In genomic region chr17:37358830-37359681, GRCh38 we compare ENCODE assay signal across 1 cellular context.
A peak's percentile ranks its signal among the peaks of the same experiment; 100 is the strongest.
TF ChIP-seq lines count a peak whose summit lies in the region.

No MANE protein-coding gene starts in this region.

TF ChIP-seq in HepG2, 621 proteins besides CTCF, POLR2A, EP300 and RAD21 (continued from another document):
- TF ChIP-seq, protein P1, sequence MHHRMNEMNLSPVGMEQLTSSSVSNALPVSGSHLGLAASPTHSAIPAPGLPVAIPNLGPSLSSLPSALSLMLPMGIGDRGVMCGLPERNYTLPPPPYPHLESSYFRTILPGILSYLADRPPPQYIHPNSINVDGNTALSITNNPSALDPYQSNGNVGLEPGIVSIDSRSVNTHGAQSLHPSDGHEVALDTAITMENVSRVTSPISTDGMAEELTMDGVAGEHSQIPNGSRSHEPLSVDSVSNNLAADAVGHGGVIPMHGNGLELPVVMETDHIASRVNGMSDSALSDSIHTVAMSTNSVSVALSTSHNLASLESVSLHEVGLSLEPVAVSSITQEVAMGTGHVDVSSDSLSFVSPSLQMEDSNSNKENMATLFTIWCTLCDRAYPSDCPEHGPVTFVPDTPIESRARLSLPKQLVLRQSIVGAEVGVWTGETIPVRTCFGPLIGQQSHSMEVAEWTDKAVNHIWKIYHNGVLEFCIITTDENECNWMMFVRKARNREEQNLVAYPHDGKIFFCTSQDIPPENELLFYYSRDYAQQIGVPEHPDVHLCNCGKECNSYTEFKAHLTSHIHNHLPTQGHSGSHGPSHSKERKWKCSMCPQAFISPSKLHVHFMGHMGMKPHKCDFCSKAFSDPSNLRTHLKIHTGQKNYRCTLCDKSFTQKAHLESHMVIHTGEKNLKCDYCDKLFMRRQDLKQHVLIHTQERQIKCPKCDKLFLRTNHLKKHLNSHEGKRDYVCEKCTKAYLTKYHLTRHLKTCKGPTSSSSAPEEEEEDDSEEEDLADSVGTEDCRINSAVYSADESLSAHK (CRISPR knock-in tag; IDR thresholded peaks at IDR 0.05; ENCODE audit: borderline replicate concordance) = no peak
- TF ChIP-seq ZNF589 (CRISPR knock-in tag; conservative IDR thresholded peaks at IDR 0.05) = no peak
- TF ChIP-seq ZNF710 (CRISPR knock-in tag; IDR thresholded peaks at IDR 0.05; ENCODE audit: borderline replicate concordance) = peak; percentile 86
TF ChIP-seq in HepG2: peak in this region for 209.
